ENCODE assay signal across 1 cellular context in genomic region chr12:38892090-38892786, GRCh38.
A peak's percentile ranks its signal among the peaks of the same experiment; 100 is the strongest.
TF ChIP-seq lines count a peak whose summit lies in the region.

No MANE protein-coding gene starts in this region.

TF ChIP-seq in HepG2, 621 proteins besides CTCF, POLR2A, EP300 and RAD21 (continued from another document and continues in another):
- TF ChIP-seq ATF4 (CRISPR knock-in tag; IDR thresholded peaks at IDR 0.05) (peak in 1 of 2 experiments; percentile 84; a peak in 2 of 4 replicates), BCL6 (CRISPR knock-in tag; IDR thresholded peaks at IDR 0.05) (peak; percentile 85), ZNF354B (CRISPR knock-in tag; IDR thresholded peaks at IDR 0.05) (no peak), ZNF253 (CRISPR knock-in tag; IDR thresholded peaks at IDR 0.05; ENCODE audit: borderline replicate concordance) (no peak), POGZ (CRISPR knock-in tag; IDR thresholded peaks at IDR 0.05) (peak; percentile 89), SOX13 (IDR thresholded peaks at IDR 0.05) (peak; percentile 72; the same call in 1 of the 2 replicates), SOX13 (CRISPR knock-in tag; conservative IDR thresholded peaks at IDR 0.05 in 1 of 2, IDR thresholded peaks at IDR 0.05 in 1 of 2) (peak in 1 of 2 experiments; percentile 92; a peak in 2 of 4 replicates), NR2C2 (CRISPR knock-in tag; IDR thresholded peaks at IDR 0.05; ENCODE audit: borderline replicate concordance) (peak; percentile 17; the same call in 1 of the 2 replicates), DRAP1 (CRISPR knock-in tag; IDR thresholded peaks at IDR 0.05) (no peak), CEBPZ (IDR thresholded peaks at IDR 0.05; ENCODE audit: low read length) (no peak), ZNF784 (CRISPR knock-in tag; IDR thresholded peaks at IDR 0.05; ENCODE audit: borderline replicate concordance) (no peak), ZHX2 (IDR thresholded peaks at IDR 0.05; ENCODE audit: low read depth) (no peak), ZHX2 (CRISPR knock-in tag; IDR thresholded peaks at IDR 0.05; ENCODE audit: borderline replicate concordance) (no peak), AGO1 (IDR thresholded peaks at IDR 0.05; ENCODE audit: low read depth, low read length, poor library complexity, severe bottlenecking) (no peak), CERS6 (CRISPR knock-in tag; IDR thresholded peaks at IDR 0.05) (no peak), TBP (CRISPR knock-in tag; IDR thresholded peaks at IDR 0.05) (no peak), ARNT2 (CRISPR knock-in tag; IDR thresholded peaks at IDR 0.05; ENCODE audit: low read depth) (no peak), HMGA1 (CRISPR knock-in tag; conservative IDR thresholded peaks at IDR 0.05) (no peak), CREB1 (IDR thresholded peaks at IDR 0.05) (no peak), CREB1 (CRISPR knock-in tag; IDR thresholded peaks at IDR 0.05) (peak; percentile 64), MEIS1 (CRISPR knock-in tag; IDR thresholded peaks at IDR 0.05; ENCODE audit: borderline replicate concordance) (no peak), SKIL (CRISPR knock-in tag; IDR thresholded peaks at IDR 0.05; ENCODE audit: borderline replicate concordance) (0 out of 2 replicates have a peak, but pooled peaks have one; percentile 32), ZNF766 (CRISPR knock-in tag; IDR thresholded peaks at IDR 0.05; ENCODE audit: borderline replicate concordance) (no peak), FIP1L1 (IDR thresholded peaks at IDR 0.05; ENCODE audit: borderline replicate concordance, insufficient read depth, low read depth, low read length) (no peak), ZNF17 (CRISPR knock-in tag; IDR thresholded peaks at IDR 0.05) (no peak), HNF1A (IDR thresholded peaks at IDR 0.05; ENCODE audit: low read depth) (peak; percentile 58), HNF1A (CRISPR knock-in tag; IDR thresholded peaks at IDR 0.05; ENCODE audit: borderline replicate concordance) (peak; percentile 23; the same call in 1 of the 2 replicates), ZNF12 (CRISPR knock-in tag; IDR thresholded peaks at IDR 0.05) (peak; percentile 61; the same call in 1 of the 2 replicates), RARG (CRISPR knock-in tag; IDR thresholded peaks at IDR 0.05; ENCODE audit: low read depth) (no peak), SMAD3 (CRISPR knock-in tag; IDR thresholded peaks at IDR 0.05) (peak; percentile 60; the same call in 1 of the 2 replicates), CENPX (CRISPR knock-in tag; IDR thresholded peaks at IDR 0.05) (no peak), ZMYM2 (CRISPR knock-in tag; IDR thresholded peaks at IDR 0.05) (no peak), ZNF713 (CRISPR knock-in tag; IDR thresholded peaks at IDR 0.05) (no peak), ETV5 (CRISPR knock-in tag; IDR thresholded peaks at IDR 0.05; ENCODE audit: borderline replicate concordance) (peak; percentile 52; the same call in 1 of the 2 replicates), SRSF1 (optimal IDR thresholded peaks at IDR 0.05; ENCODE audit: low read depth, low read length) (no peak), HMGXB4 (CRISPR knock-in tag; IDR thresholded peaks at IDR 0.05; ENCODE audit: borderline replicate concordance in 1 of 2, low read depth in 1 of 2) (peak in 1 of 2 experiments; percentile 44; a peak in 1 of 4 replicates)
